Comparison of ENCODE assay signal across 13 cellular contexts in genomic region chr4:115154826-115155225, GRCh38. TPM values are rescaled to one million over a fixed set of nuclear protein-coding genes. Genes with fewer than 3 reads are reported as not detected.
DNase-seq lines count a peak whose midpoint lies in the region; ATAC-seq and TF ChIP-seq lines count a peak whose summit lies in the region.
"Had no signal": no experiment of that assay in that cellular context is flagged by ENCODE, and none has a peak within 500 bp of the region (broad histone marks: within the 10 kb centered on the region; RNA-seq: fewer than 3 reads in every experiment).

No MANE protein-coding gene starts in this region.

- H3K4me1 Mint-ChIP-seq in type B pancreatic cell (ENCODE audit: unreplicated experiment) = no peaks in the 10 kb centered on the region
- H3K4me1 Mint-ChIP-seq: activated CD4-positive, alpha-beta T cell treated with anti-CD3 and anti-CD28 coated beads, Interleukin-2, amount 10 ng/mL, durations not matched to agents 24 days and 14 days; activated naive CD8-positive, alpha-beta T cell treated with anti-CD3 and anti-CD28 coated beads, Interleukin-2, amount 10 ng/mL, durations not matched to agents 7 days and 5 days; CD4-positive, alpha-beta memory T cell had no signal

- DNase-seq in SIG-M5 treated with dmso at 0.1 percent for 504 hours (lab: John Stamatoyannopoulos, UW; ENCODE audit: unreplicated experiment) = peak; percentile 4
- no peak for DNase-seq in SIG-M5 (lab: John Stamatoyannopoulos, UW)
- peak; percentile 10 to 59 for DNase-seq in NCI-H524 (lab: John Stamatoyannopoulos, UW)
- DNase-seq in epithelial cell of esophagus (ENCODE audit: low read depth) = peak; percentile 4
- DNase-seq in type B pancreatic cell (ENCODE audit: extremely low spot score, unreplicated experiment) = no peak
- DNase-seq in dermis blood vessel endothelial cell = no peak
- DNase-seq in HuH-7 (ENCODE audit: low spot score) = no peak
- DNase-seq: activated CD4-positive, alpha-beta T cell treated with anti-CD3 and anti-CD28 coated beads, Interleukin-2, amount 10 ng/mL, durations not matched to agents 24 days and 14 days; activated naive CD8-positive, alpha-beta T cell treated with anti-CD3 and anti-CD28 coated beads, Interleukin-2, amount 10 ng/mL, durations not matched to agents 7 days and 5 days; CD4-positive, alpha-beta memory T cell; effector memory CD8-positive, alpha-beta T cell; stimulated activated CD4-positive, alpha-beta T cell treated with anti-CD3 and anti-CD28 coated beads, Interleukin-2, amount 100 ng/mL, for 24 hours had no signal

- no peak overlapping the region for H3K4me3 Mint-ChIP-seq in type B pancreatic cell
- H3K4me3 Mint-ChIP-seq: activated CD4-positive, alpha-beta T cell treated with anti-CD3 and anti-CD28 coated beads, Interleukin-2, amount 10 ng/mL, durations not matched to agents 24 days and 14 days; activated naive CD8-positive, alpha-beta T cell treated with anti-CD3 and anti-CD28 coated beads, Interleukin-2, amount 10 ng/mL, durations not matched to agents 7 days and 5 days; CD4-positive, alpha-beta memory T cell; effector memory CD8-positive, alpha-beta T cell had no signal

- H3K9me3 Mint-ChIP-seq in type B pancreatic cell = no peaks in the 10 kb centered on the region
- H3K9me3 Mint-ChIP-seq: activated CD4-positive, alpha-beta T cell treated with anti-CD3 and anti-CD28 coated beads, Interleukin-2, amount 10 ng/mL, durations not matched to agents 24 days and 14 days; activated naive CD8-positive, alpha-beta T cell treated with anti-CD3 and anti-CD28 coated beads, Interleukin-2, amount 10 ng/mL, durations not matched to agents 7 days and 5 days had no signal

- H3K27ac Mint-ChIP-seq in type B pancreatic cell = no peak overlapping the region
- H3K27ac Mint-ChIP-seq: activated CD4-positive, alpha-beta T cell treated with anti-CD3 and anti-CD28 coated beads, Interleukin-2, amount 10 ng/mL, durations not matched to agents 24 days and 14 days; activated naive CD8-positive, alpha-beta T cell treated with anti-CD3 and anti-CD28 coated beads, Interleukin-2, amount 10 ng/mL, durations not matched to agents 7 days and 5 days; CD4-positive, alpha-beta memory T cell; effector memory CD8-positive, alpha-beta T cell had no signal

- ATAC-seq in GM21717 (IDR thresholded peaks at IDR 0.05; ENCODE audit: unreplicated experiment) = no peak
- ATAC-seq: effector memory CD8-positive, alpha-beta T cell had no signal

- no peaks in the 10 kb centered on the region for H3K36me3 Mint-ChIP-seq in type B pancreatic cell
- H3K36me3 Mint-ChIP-seq: activated naive CD8-positive, alpha-beta T cell treated with anti-CD3 and anti-CD28 coated beads, Interleukin-2, amount 10 ng/mL, durations not matched to agents 7 days and 5 days; CD4-positive, alpha-beta memory T cell had no signal

- no peak overlapping the region for H3K4me3 ChIP-seq in epithelial cell of esophagus (ENCODE audit: low read length)

- TF ChIP-seq CTCF in epithelial cell of esophagus (IDR thresholded peaks at IDR 0.05; ENCODE audit: insufficient read depth, low read depth, low read length, missing control alignments) = peak; percentile 24
- peak; percentile 36 for TF ChIP-seq CTCF in type B pancreatic cell (conservative IDR thresholded peaks at IDR 0.05)

- no peaks in the 10 kb centered on the region for H3K27me3 Mint-ChIP-seq in type B pancreatic cell
- H3K27me3 Mint-ChIP-seq: activated CD4-positive, alpha-beta T cell treated with anti-CD3 and anti-CD28 coated beads, Interleukin-2, amount 10 ng/mL, durations not matched to agents 24 days and 14 days; activated naive CD8-positive, alpha-beta T cell treated with anti-CD3 and anti-CD28 coated beads, Interleukin-2, amount 10 ng/mL, durations not matched to agents 7 days and 5 days; CD4-positive, alpha-beta memory T cell; effector memory CD8-positive, alpha-beta T cell had no signal

RNA-seq across cellular contexts. Expression of gene NDST4, which starts 41.4 kb away (rescaled TPM):
- total RNA-seq in type B pancreatic cell (ENCODE audit: low replicate concordance) (0.26 and 9.9 TPM in 2 replicates), dermis blood vessel endothelial cell (not detected in 2 replicates)
- total RNA-seq: activated CD4-positive, alpha-beta T cell treated with anti-CD3 and anti-CD28 coated beads, Interleukin-2, amount 10 ng/mL, durations not matched to agents 24 days and 14 days; activated naive CD8-positive, alpha-beta T cell treated with anti-CD3 and anti-CD28 coated beads, Interleukin-2, amount 10 ng/mL, durations not matched to agents 7 days and 5 days; CD4-positive, alpha-beta memory T cell had no signal

Comparison
In these comparisons a context has a peak if more than half of its experiments do, and no peak if none do; other contexts are left out.
1. DNase-seq: peak in SIG-M5 treated with dmso at 0.1 percent for 504 hours (single experiment), NCI-H524 (2 of 2) and epithelial cell of esophagus (single experiment); none in SIG-M5 (single experiment), type B pancreatic cell (single experiment), dermis blood vessel endothelial cell (single experiment) and HuH-7 (single experiment).